In genomic region chr1:229093258-229093540, GRCh38 we compare ENCODE assay signal across 1 cellular context.
TF ChIP-seq lines count a peak whose summit lies in the region.

No MANE protein-coding gene starts in this region.

TF ChIP-seq in H1, 55 proteins besides CTCF, POLR2A, EP300 and RAD21 (continued from another document):
- TF ChIP-seq USF2 (IDR thresholded peaks at IDR 0.05; ENCODE audit: low read length) (no peak), CREB1 (IDR thresholded peaks at IDR 0.05) (no peak), KDM4A (IDR thresholded peaks at IDR 0.05; ENCODE audit: low read depth, low read length, severe bottlenecking) (no peak), EGR1 (IDR thresholded peaks at IDR 0.05; ENCODE audit: borderline replicate concordance, low read depth, low read length) (no peak), ASH2L (IDR thresholded peaks at IDR 0.05; ENCODE audit: low read length) (no peak), SRF (IDR thresholded peaks at IDR 0.05; ENCODE audit: low read depth, low read length) (no peak), CHD2 (IDR thresholded peaks at IDR 0.05; ENCODE audit: low read length) (no peak)
